ENCODE assay signal across 23 cellular contexts in genomic region chr10:93965911-93966310, GRCh38.
"Had no signal": no experiment of that assay in that cellular context is flagged by ENCODE, and none has a peak within 500 bp of the region (broad histone marks: within the 10 kb centered on the region; RNA-seq: fewer than 3 reads in every experiment).

No MANE protein-coding gene starts in this region.

- ATAC-seq: effector memory CD8-positive, alpha-beta T cell; esophagus mucosa; foreskin keratinocyte; gastroesophageal sphincter had no signal

- H3K9me3 ChIP-seq: colonic mucosa, esophagus muscularis mucosa, esophagus squamous epithelium, gastroesophageal sphincter had no signal

- H3K4me3 ChIP-seq: colonic mucosa, coronary artery, dorsolateral prefrontal cortex, esophagus muscularis mucosa, esophagus squamous epithelium, gastroesophageal sphincter, heart left ventricle, heart right ventricle had no signal

- H3K36me3 ChIP-seq: colonic mucosa, esophagus muscularis mucosa, esophagus squamous epithelium, gastroesophageal sphincter, heart left ventricle, heart right ventricle had no signal

- H3K27ac ChIP-seq: colonic mucosa, coronary artery, dorsolateral prefrontal cortex, epithelial cell of prostate, esophagus muscularis mucosa, esophagus squamous epithelium, foreskin keratinocyte, gastroesophageal sphincter, heart left ventricle, heart right ventricle had no signal

- H3K4me1 ChIP-seq: colonic mucosa, esophagus muscularis mucosa, esophagus squamous epithelium, foreskin keratinocyte, gastroesophageal sphincter had no signal

- DNase-seq: colonic mucosa; cortex of kidney; dermis blood vessel endothelial cell; dorsolateral prefrontal cortex; effector CD4-positive, alpha-beta T cell; effector CD8-positive, alpha-beta T cell; effector memory CD4-positive, alpha-beta T cell; effector memory CD8-positive, alpha-beta T cell; endodermal cell; erythroblast; esophagus squamous epithelium; foreskin fibroblast; foreskin keratinocyte; foreskin melanocyte; glutamatergic neuron; head of caudate nucleus; heart right ventricle had no signal

- H3K27me3 ChIP-seq: colonic mucosa, dorsolateral prefrontal cortex, esophagus muscularis mucosa, esophagus squamous epithelium, foreskin keratinocyte, gastroesophageal sphincter, heart left ventricle, heart right ventricle had no signal
